1 cellular context compared by ENCODE assay signal in genomic region chr7:19677201-19677600, GRCh38.
TF ChIP-seq lines count a peak whose summit lies in the region.

No MANE protein-coding gene starts in this region.

TF ChIP-seq in IMR-90, 13 proteins besides CTCF, POLR2A, EP300 and RAD21 (continued from another document):
- TF ChIP-seq SMC3 (IDR thresholded peaks at IDR 0.05; ENCODE audit: low read depth, low read length) (no peak), MAFK (IDR thresholded peaks at IDR 0.05; ENCODE audit: low read depth, low read length) (no peak), CHD1 (IDR thresholded peaks at IDR 0.05; ENCODE audit: low read depth, low read length) (no peak), FOS (IDR thresholded peaks at IDR 0.05; ENCODE audit: low read depth, low read length) (no peak), BHLHE40 (IDR thresholded peaks at IDR 0.05; ENCODE audit: low read depth, low read length) (no peak)
